12 cellular contexts compared by ENCODE assay signal in genomic region chr4:78923459-78924312, GRCh38. TPM values are rescaled to one million over a fixed set of nuclear protein-coding genes. Genes with fewer than 3 reads are reported as not detected.
A peak's percentile ranks its signal among the peaks of the same experiment; 100 is the strongest.
DNase-seq lines count a peak whose midpoint lies in the region; ATAC-seq, FAIRE-seq and TF ChIP-seq lines count a peak whose summit lies in the region.
"Had no signal": no experiment of that assay in that cellular context is flagged by ENCODE, and none has a peak within 500 bp of the region (broad histone marks: within the 10 kb centered on the region; RNA-seq: fewer than 3 reads in every experiment).

No MANE protein-coding gene starts in this region.

- H3K9me3 Mint-ChIP-seq in natural killer cell = no peaks in the 10 kb centered on the region
- H3K9me3 Mint-ChIP-seq: activated CD8-positive, alpha-beta T cell treated with anti-CD3 and anti-CD28 coated beads for 36 hours; H9 had no signal

- no peaks in the 10 kb centered on the region for H3K27me3 ChIP-seq in SJCRH30

- H3K9me3 ChIP-seq in SJCRH30 (replicated peaks) = no peaks in the 10 kb centered on the region

- no peaks in the 10 kb centered on the region for H3K4me1 Mint-ChIP-seq in natural killer cell

- peaks cover 62% of the 10 kb centered on the region for H3K36me3 ChIP-seq in SJCRH30

- no peak overlapping the region for H3K27ac ChIP-seq in SJCRH30

- peak; percentile 41 for FAIRE-seq in D721Med (lab: Jason Lieb, UNC)
- FAIRE-seq: HTR-8/SVneo had no signal

- H3K27me3 Mint-ChIP-seq in natural killer cell (ENCODE audit: low read depth in 2 of 2) = no peaks in the 10 kb centered on the region
- H3K27me3 Mint-ChIP-seq: activated CD8-positive, alpha-beta T cell treated with anti-CD3 and anti-CD28 coated beads for 36 hours had no signal

- peak; percentile 59 for ATAC-seq in GM19467 (IDR thresholded peaks at IDR 0.05; ENCODE audit: unreplicated experiment)
- ATAC-seq in natural killer cell = no peak
- ATAC-seq: activated CD8-positive, alpha-beta T cell treated with anti-CD3 and anti-CD28 coated beads for 36 hours had no signal

- H3K4me1 ChIP-seq in SJCRH30 = no peaks in the 10 kb centered on the region

- DNase-seq in D721Med (ENCODE audit: insufficient read length, low spot score) = no peak
- peak; percentile 4 for DNase-seq in M059J (ENCODE audit: low read depth)
- DNase-seq in fibroblast of peridontal ligament (ENCODE audit: extremely low read depth) = peak; percentile 13
- DNase-seq in NCI-H524 (lab: John Stamatoyannopoulos, UW) = no peak
- no peak for DNase-seq in HK-2 (ENCODE audit: unreplicated experiment)
- no peak for DNase-seq in SJCRH30
- DNase-seq in natural killer cell = no peak
- DNase-seq: activated CD8-positive, alpha-beta T cell treated with anti-CD3 and anti-CD28 coated beads for 36 hours; H9; stimulated activated CD4-positive, alpha-beta T cell treated with anti-CD3 and anti-CD28 coated beads, Interleukin-4, amount 100 ng/mL, for 4 hours had no signal

- peaks cover 22% of the 10 kb centered on the region for H3K36me3 Mint-ChIP-seq in natural killer cell

- no peak overlapping the region for H3K4me3 ChIP-seq in SJCRH30

- peak; percentile 10 for TF ChIP-seq CTCF in D721Med (IDR thresholded peaks at IDR 0.05; ENCODE audit: insufficient read depth, missing control alignments)
- no peak for TF ChIP-seq CTCF in natural killer cell (IDR thresholded peaks at IDR 0.05)

- H3K27ac Mint-ChIP-seq in natural killer cell = no peak overlapping the region
- H3K27ac Mint-ChIP-seq: activated CD8-positive, alpha-beta T cell treated with anti-CD3 and anti-CD28 coated beads for 36 hours; H9 had no signal

- intact Hi-C loops in natural killer cell (cut with micrococcal nuclease) = no loop called here

- H3K4me3 Mint-ChIP-seq in natural killer cell = no peak overlapping the region
- H3K4me3 Mint-ChIP-seq: activated CD8-positive, alpha-beta T cell treated with anti-CD3 and anti-CD28 coated beads for 36 hours; H9 had no signal

RNA-seq across cellular contexts. Expression of gene PAQR3, which starts 15.6 kb away (rescaled TPM):
- total RNA-seq in M059J (2014; rRNA removed; shearing (Covaris generic)) = 10.7 and 17.5 TPM in 2 replicates
- 69.2 and 75.6 TPM in 2 replicates for total RNA-seq in SJCRH30 (2014; rRNA removed; shearing (Covaris generic))
- total RNA-seq in natural killer cell = 10 to 100 TPM; 23.7 to 31.7 (median 24.2) TPM

Comparison
In these comparisons a context has a peak if more than half of its experiments do, and no peak if none do; other contexts are left out.
1. DNase-seq: peak in M059J (single experiment) and fibroblast of peridontal ligament (single experiment); none in D721Med (single experiment), NCI-H524 (0 of 2), HK-2 (single experiment), SJCRH30 (0 of 2) and natural killer cell (single experiment).